ENCODE assay signal across 31 cellular contexts in genomic region chr16:48292452-48292851, GRCh38. TPM values are rescaled to one million over a fixed set of nuclear protein-coding genes. Genes with fewer than 3 reads are reported as not detected.
A peak's percentile ranks its signal among the peaks of the same experiment; 100 is the strongest.
DNase-seq lines count a peak whose midpoint lies in the region; ATAC-seq, FAIRE-seq and TF ChIP-seq lines count a peak whose summit lies in the region.
"Had no signal": no experiment of that assay in that cellular context is flagged by ENCODE, and none has a peak within 500 bp of the region (broad histone marks: within the 10 kb centered on the region; RNA-seq: fewer than 3 reads in every experiment).

No MANE protein-coding gene starts in this region.

- H3F3A ChIP-seq in PC-9 (ENCODE audit: insufficient read depth, low read depth) = peaks cover 19% of the 10 kb centered on the region

- peaks cover 6% of the 10 kb centered on the region for H3K79me2 ChIP-seq in PC-9 (ENCODE audit: low read depth)

- ATAC-seq in pancreas = peak; percentile 51 to 69 (median 63)
- ATAC-seq: activated CD4-positive, alpha-beta T cell treated with anti-CD3 and anti-CD28 coated beads for 36 hours; activated CD8-positive, alpha-beta T cell treated with anti-CD3 and anti-CD28 coated beads, Interleukin-2, amount 10 ng/mL, durations not matched to agents 7 days and 5 days; left ventricle myocardium superior; psoas muscle had no signal

- peak overlapping the region; percentile 18 for H3K27ac Mint-ChIP-seq in endothelial cell (ENCODE audit: unreplicated experiment)
- H3K27ac Mint-ChIP-seq: activated CD4-positive, alpha-beta T cell treated with anti-CD3 and anti-CD28 coated beads for 36 hours; activated CD8-positive, alpha-beta T cell treated with anti-CD3 and anti-CD28 coated beads, Interleukin-2, amount 10 ng/mL, durations not matched to agents 7 days and 5 days; activated naive CD8-positive, alpha-beta T cell had no signal

- peak; percentile 4 for DNase-seq in H4 (ENCODE audit: low spot score)
- DNase-seq in PC-9 = no peak
- DNase-seq in endothelial cell (ENCODE audit: low spot score) = no peak
- DNase-seq in pancreas = no peak
- DNase-seq in NCI-H2029 (lab: John Stamatoyannopoulos, UW) = no peak
- no peak for DNase-seq in effector CD4-positive, alpha-beta T cell
- no peak for DNase-seq in prostate gland (ENCODE audit: low spot score)
- DNase-seq: activated CD4-positive, alpha-beta T cell treated with anti-CD3 and anti-CD28 coated beads for 36 hours; activated CD8-positive, alpha-beta T cell treated with anti-CD3 and anti-CD28 coated beads, Interleukin-2, amount 10 ng/mL, durations not matched to agents 7 days and 5 days; activated effector memory CD4-positive, alpha-beta T cell treated with Interleukin-2 at 50 U/mL for 16 hours; C1 segment of cervical spinal cord; DND-41; effector CD8-positive, alpha-beta T cell; GF-D8; head of caudate nucleus; kidney; left ventricle myocardium superior; midbrain; naive B cell; NCI-H1105; NCI-H187; NCI-H526 treated with DMSO at 0.1 percent for 48 hours; Peyer's patch; psoas muscle; SHP77 treated with DMSO at 0.1 percent for 48 hours; stimulated activated CD4-positive, alpha-beta T cell treated with anti-CD3 and anti-CD28 coated beads, Interleukin-4, amount 100 ng/mL, for 24 hours; T-helper 9 cell; transverse colon had no signal

- H4K20me1 ChIP-seq in PC-9 (ENCODE audit: insufficient read depth) = no peaks in the 10 kb centered on the region

- 37 to 39% methylated on average over 2 of the region's 2 CpGs for WGBS in pancreas, 2 donors
- WGBS in prostate gland = 50% methylated on average over 2 of the region's 2 CpGs

- no TSS peak for BruUV-seq in PC-9 (replicated peaks; lab: Mats Ljungman, UMichigan)

- TF ChIP-seq CTCF in PC-9 (conservative IDR thresholded peaks at IDR 0.05) (no peak), endothelial cell (IDR thresholded peaks at IDR 0.05; ENCODE audit: unreplicated experiment) (no peak), pancreas (IDR thresholded peaks at IDR 0.05) (no peak), prostate gland (IDR thresholded peaks at IDR 0.05) (no peak)

- H3K27ac ChIP-seq in PC-9 = peak overlapping the region; percentile 35
- H3K27ac ChIP-seq in pancreas = peak overlapping the region in 3 of 4 donors; percentile 3 to 33 (median 5)
- peak overlapping the region in 1 of 2 donors; percentile 31 for H3K27ac ChIP-seq in prostate gland
- H3K27ac ChIP-seq: neutrophil, Peyer's patch, psoas muscle, transverse colon had no signal

- no peaks in the 10 kb centered on the region for H3K9me3 Mint-ChIP-seq in endothelial cell (ENCODE audit: unreplicated experiment)

- H3K4me2 ChIP-seq in PC-9 = 0 out of 2 replicates have a peak overlapping the region, but pooled peaks have one; percentile 14

- H3K4me3 ChIP-seq in PC-9 (no peak overlapping the region), pancreas (no peak overlapping the region), prostate gland (no peak overlapping the region)
- H3K4me3 ChIP-seq: Peyer's patch, psoas muscle, transverse colon had no signal

- H3K9me3 ChIP-seq in PC-9 (ENCODE audit: insufficient read depth, low read depth) = no peaks in the 10 kb centered on the region
- H3K9me3 ChIP-seq in pancreas = no peaks in the 10 kb centered on the region
- no peaks in the 10 kb centered on the region for H3K9me3 ChIP-seq in prostate gland
- H3K9me3 ChIP-seq: neutrophil, Peyer's patch, psoas muscle had no signal

- no peaks in the 10 kb centered on the region for H3K9me2 ChIP-seq in PC-9 (ENCODE audit: insufficient read depth)

- no peaks in the 10 kb centered on the region for H3K27me3 Mint-ChIP-seq in endothelial cell (ENCODE audit: unreplicated experiment)
- H3K27me3 Mint-ChIP-seq: activated CD4-positive, alpha-beta T cell treated with anti-CD3 and anti-CD28 coated beads for 36 hours; activated naive CD8-positive, alpha-beta T cell; naive B cell had no signal

- intact Hi-C loops in PC-9 (cut with micrococcal nuclease; ENCODE audit: unreplicated experiment) = no loop called here
- intact Hi-C loops in pancreas (cut with DNase I) = no loop called here
- intact Hi-C loops in prostate gland (cut with DNase I) = no loop called here

- H3K4me1 Mint-ChIP-seq in endothelial cell (ENCODE audit: unreplicated experiment) = peaks cover 19% of the 10 kb centered on the region

- FAIRE-seq in pancreas (lab: Jason Lieb, UNC) = no peak
- FAIRE-seq: colon, kidney had no signal

- CTCF ChIA-PET in PC-9 (lab: Charles Lee) = no interaction called here

- POLR2A ChIA-PET in PC-9 (lab: Charles Lee; ENCODE audit: unreplicated experiment) = no interaction called here

- H3K27me3 ChIP-seq in PC-9 (ENCODE audit: insufficient read depth, low read depth) (no peaks in the 10 kb centered on the region), pancreas (no peaks in the 10 kb centered on the region), prostate gland (replicated peaks; ENCODE audit: insufficient read depth) (no peaks in the 10 kb centered on the region)
- H3K27me3 ChIP-seq: neutrophil, Peyer's patch, transverse colon had no signal

- no peak for TF ChIP-seq POLR2A in prostate gland (IDR thresholded peaks at IDR 0.05)

- no peak overlapping the region for H2AFZ ChIP-seq in PC-9

- H3K4me3 Mint-ChIP-seq in endothelial cell (ENCODE audit: unreplicated experiment) = no peak overlapping the region
- H3K4me3 Mint-ChIP-seq: activated CD4-positive, alpha-beta T cell treated with anti-CD3 and anti-CD28 coated beads for 36 hours; activated CD8-positive, alpha-beta T cell treated with anti-CD3 and anti-CD28 coated beads, Interleukin-2, amount 10 ng/mL, durations not matched to agents 7 days and 5 days; activated naive CD8-positive, alpha-beta T cell; naive B cell had no signal

- H3K4me1 ChIP-seq in PC-9 (replicated peaks; ENCODE audit: insufficient read depth) = peaks cover 39% of the 10 kb centered on the region
- peaks cover 22 to 39% (median 24%) of the 10 kb centered on the region in 3 donors for H3K4me1 ChIP-seq in pancreas
- H3K4me1 ChIP-seq in prostate gland (replicated peaks) = peaks cover 4% of the 10 kb centered on the region
- H3K4me1 ChIP-seq: Peyer's patch had no signal

- H3K36me3 ChIP-seq in PC-9 (ENCODE audit: low read depth) (peaks cover 16% of the 10 kb centered on the region), pancreas (peaks cover 0 to 19% (median 8%) of the 10 kb centered on the region in 3 donors), prostate gland (peaks cover 0 to 6% of the 10 kb centered on the region in 2 donors)

- H3K36me3 Mint-ChIP-seq in endothelial cell (ENCODE audit: low read depth, unreplicated experiment) = peaks cover 21% of the 10 kb centered on the region

RNA-seq across cellular contexts. Expression of gene ABCC11, which starts 45.1 kb away (rescaled TPM):
- 0.02 TPM in 1 of 2 replicates, not detected in the other for total RNA-seq in H4 (2014; rRNA removed; shearing (Covaris generic))
- total RNA-seq in PC-9 (2021) (0.83 and 1.9 TPM in 2 replicates), endothelial cell (ENCODE audit: unreplicated experiment) (0.72 TPM), pancreas (under 1 TPM in 5 of 6 donors, not detected in 1; 0.20 to 0.41 (median 0.28) TPM), prostate gland (1 to 10 TPM; 1.5 TPM)
- polyA plus RNA-seq in pancreas = under 1 TPM; 0.11 to 0.19 TPM
- total RNA-seq: activated CD8-positive, alpha-beta T cell treated with anti-CD3 and anti-CD28 coated beads, Interleukin-2, amount 10 ng/mL, durations not matched to agents 7 days and 5 days; kidney; left ventricle myocardium superior had no signal

RNA-seq across cellular contexts. Expression of gene LONP2, which starts 48.4 kb away (rescaled TPM):
- total RNA-seq in H4 (2014; rRNA removed; shearing (Covaris generic)) = 25.2 and 36.8 TPM in 2 replicates
- total RNA-seq in PC-9 (2021) = 41.9 and 47.0 TPM in 2 replicates
- total RNA-seq in endothelial cell (ENCODE audit: unreplicated experiment) = 42.6 TPM
- 10 to 100 TPM; 31.6 to 45.0 (median 41.6) TPM for total RNA-seq in pancreas
- 10 to 100 TPM; 31.4 to 49.1 TPM for polyA plus RNA-seq in pancreas
- total RNA-seq in prostate gland = 10 to 100 TPM; 74.6 to 81.0 TPM
